In the genomic region with DNA sequence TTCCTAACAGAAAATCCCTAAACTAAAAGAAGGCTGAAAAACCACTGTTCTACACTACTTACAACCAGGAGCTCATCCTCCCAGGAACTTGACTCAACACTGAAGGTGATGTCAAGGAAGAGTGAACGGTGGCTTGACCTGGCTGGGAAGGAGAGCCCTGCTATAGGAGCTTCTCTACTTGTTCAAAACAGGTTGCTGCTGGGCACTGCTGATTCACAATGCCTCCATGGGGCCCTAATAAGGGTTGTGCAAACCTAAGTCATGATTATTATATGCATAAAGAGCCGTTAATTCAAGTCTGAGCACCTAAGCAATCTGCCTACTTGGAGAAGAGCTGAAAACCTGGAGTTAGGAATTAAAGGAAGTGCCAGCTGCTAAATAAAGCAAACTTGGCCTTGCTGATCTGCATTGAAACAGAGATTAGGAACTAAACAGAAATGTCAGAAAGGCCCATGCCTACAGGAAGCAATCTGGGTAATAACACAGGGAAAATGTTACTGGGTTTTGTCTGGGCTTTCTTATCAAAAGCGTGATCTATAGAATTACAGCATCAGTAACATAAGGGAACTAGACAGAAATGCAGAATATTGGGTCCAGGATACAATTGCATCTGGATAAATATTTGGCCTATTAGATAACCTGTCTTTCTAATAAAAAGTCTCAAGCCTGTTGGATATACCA, we compare ENCODE assay signal across 2 cellular contexts.
TF ChIP-seq lines count a peak whose summit lies in the region.

No MANE protein-coding gene starts in this region.

TF ChIP-seq in SK-N-SH, 30 proteins besides CTCF, POLR2A, EP300 and RAD21 (continued from another document):
- TF ChIP-seq, protein P1, sequence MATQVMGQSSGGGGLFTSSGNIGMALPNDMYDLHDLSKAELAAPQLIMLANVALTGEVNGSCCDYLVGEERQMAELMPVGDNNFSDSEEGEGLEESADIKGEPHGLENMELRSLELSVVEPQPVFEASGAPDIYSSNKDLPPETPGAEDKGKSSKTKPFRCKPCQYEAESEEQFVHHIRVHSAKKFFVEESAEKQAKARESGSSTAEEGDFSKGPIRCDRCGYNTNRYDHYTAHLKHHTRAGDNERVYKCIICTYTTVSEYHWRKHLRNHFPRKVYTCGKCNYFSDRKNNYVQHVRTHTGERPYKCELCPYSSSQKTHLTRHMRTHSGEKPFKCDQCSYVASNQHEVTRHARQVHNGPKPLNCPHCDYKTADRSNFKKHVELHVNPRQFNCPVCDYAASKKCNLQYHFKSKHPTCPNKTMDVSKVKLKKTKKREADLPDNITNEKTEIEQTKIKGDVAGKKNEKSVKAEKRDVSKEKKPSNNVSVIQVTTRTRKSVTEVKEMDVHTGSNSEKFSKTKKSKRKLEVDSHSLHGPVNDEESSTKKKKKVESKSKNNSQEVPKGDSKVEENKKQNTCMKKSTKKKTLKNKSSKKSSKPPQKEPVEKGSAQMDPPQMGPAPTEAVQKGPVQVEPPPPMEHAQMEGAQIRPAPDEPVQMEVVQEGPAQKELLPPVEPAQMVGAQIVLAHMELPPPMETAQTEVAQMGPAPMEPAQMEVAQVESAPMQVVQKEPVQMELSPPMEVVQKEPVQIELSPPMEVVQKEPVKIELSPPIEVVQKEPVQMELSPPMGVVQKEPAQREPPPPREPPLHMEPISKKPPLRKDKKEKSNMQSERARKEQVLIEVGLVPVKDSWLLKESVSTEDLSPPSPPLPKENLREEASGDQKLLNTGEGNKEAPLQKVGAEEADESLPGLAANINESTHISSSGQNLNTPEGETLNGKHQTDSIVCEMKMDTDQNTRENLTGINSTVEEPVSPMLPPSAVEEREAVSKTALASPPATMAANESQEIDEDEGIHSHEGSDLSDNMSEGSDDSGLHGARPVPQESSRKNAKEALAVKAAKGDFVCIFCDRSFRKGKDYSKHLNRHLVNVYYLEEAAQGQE (IDR thresholded peaks at IDR 0.05; ENCODE audit: low read depth, low read length), result no peak
- no peak for TF ChIP-seq NRF1 (IDR thresholded peaks at IDR 0.05; ENCODE audit: low read depth, low read length)
TF ChIP-seq in SK-N-SH: peak in this region for 1.

TF ChIP-seq in SK-N-SH treated with all-trans-retinoic acid at 6 μM for 48 hours, 23 proteins besides CTCF, POLR2A, EP300 and RAD21 (continued from another document):
- TF ChIP-seq, protein P2, sequence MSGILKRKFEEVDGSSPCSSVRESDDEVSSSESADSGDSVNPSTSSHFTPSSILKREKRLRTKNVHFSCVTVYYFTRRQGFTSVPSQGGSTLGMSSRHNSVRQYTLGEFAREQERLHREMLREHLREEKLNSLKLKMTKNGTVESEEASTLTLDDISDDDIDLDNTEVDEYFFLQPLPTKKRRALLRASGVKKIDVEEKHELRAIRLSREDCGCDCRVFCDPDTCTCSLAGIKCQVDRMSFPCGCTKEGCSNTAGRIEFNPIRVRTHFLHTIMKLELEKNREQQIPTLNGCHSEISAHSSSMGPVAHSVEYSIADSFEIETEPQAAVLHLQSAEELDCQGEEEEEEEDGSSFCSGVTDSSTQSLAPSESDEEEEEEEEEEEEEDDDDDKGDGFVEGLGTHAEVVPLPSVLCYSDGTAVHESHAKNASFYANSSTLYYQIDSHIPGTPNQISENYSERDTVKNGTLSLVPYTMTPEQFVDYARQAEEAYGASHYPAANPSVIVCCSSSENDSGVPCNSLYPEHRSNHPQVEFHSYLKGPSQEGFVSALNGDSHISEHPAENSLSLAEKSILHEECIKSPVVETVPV (CRISPR knock-in tag; IDR thresholded peaks at IDR 0.05), result no peak
- TF ChIP-seq CSDC2 (CRISPR knock-in tag; IDR thresholded peaks at IDR 0.05), result no peak
- TF ChIP-seq, protein P3, sequence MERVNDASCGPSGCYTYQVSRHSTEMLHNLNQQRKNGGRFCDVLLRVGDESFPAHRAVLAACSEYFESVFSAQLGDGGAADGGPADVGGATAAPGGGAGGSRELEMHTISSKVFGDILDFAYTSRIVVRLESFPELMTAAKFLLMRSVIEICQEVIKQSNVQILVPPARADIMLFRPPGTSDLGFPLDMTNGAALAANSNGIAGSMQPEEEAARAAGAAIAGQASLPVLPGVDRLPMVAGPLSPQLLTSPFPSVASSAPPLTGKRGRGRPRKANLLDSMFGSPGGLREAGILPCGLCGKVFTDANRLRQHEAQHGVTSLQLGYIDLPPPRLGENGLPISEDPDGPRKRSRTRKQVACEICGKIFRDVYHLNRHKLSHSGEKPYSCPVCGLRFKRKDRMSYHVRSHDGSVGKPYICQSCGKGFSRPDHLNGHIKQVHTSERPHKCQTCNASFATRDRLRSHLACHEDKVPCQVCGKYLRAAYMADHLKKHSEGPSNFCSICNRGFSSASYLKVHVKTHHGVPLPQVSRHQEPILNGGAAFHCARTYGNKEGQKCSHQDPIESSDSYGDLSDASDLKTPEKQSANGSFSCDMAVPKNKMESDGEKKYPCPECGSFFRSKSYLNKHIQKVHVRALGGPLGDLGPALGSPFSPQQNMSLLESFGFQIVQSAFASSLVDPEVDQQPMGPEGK (CRISPR knock-in tag; IDR thresholded peaks at IDR 0.05; ENCODE audit: borderline replicate concordance), result no peak
- TF ChIP-seq ZNF565 (CRISPR knock-in tag; conservative IDR thresholded peaks at IDR 0.05; ENCODE audit: low read depth), result no peak
- TF ChIP-seq TOX (CRISPR knock-in tag; IDR thresholded peaks at IDR 0.05; ENCODE audit: borderline replicate concordance), result no peak
- TF ChIP-seq, protein P4, sequence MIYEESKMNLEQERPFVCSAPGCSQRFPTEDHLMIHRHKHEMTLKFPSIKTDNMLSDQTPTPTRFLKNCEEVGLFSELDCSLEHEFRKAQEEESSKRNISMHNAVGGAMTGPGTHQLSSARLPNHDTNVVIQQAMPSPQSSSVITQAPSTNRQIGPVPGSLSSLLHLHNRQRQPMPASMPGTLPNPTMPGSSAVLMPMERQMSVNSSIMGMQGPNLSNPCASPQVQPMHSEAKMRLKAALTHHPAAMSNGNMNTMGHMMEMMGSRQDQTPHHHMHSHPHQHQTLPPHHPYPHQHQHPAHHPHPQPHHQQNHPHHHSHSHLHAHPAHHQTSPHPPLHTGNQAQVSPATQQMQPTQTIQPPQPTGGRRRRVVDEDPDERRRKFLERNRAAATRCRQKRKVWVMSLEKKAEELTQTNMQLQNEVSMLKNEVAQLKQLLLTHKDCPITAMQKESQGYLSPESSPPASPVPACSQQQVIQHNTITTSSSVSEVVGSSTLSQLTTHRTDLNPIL (CRISPR knock-in tag; IDR thresholded peaks at IDR 0.05; ENCODE audit: low read depth), result no peak
- TF ChIP-seq ESRRG (CRISPR knock-in tag; IDR thresholded peaks at IDR 0.05), result no peak
- TF ChIP-seq SNAI2 (CRISPR knock-in tag; IDR thresholded peaks at IDR 0.05), result no peak
- TF ChIP-seq ZC3H10 (CRISPR knock-in tag; IDR thresholded peaks at IDR 0.05), result no peak
- TF ChIP-seq ZFP30 (CRISPR knock-in tag; IDR thresholded peaks at IDR 0.05), result no peak
- no peak for TF ChIP-seq ZNF70 (CRISPR knock-in tag; IDR thresholded peaks at IDR 0.05)
- TF ChIP-seq TCF4 (CRISPR knock-in tag; IDR thresholded peaks at IDR 0.05; ENCODE audit: borderline replicate concordance), result no peak
- TF ChIP-seq RARB (CRISPR knock-in tag; IDR thresholded peaks at IDR 0.05), result no peak
- no peak for TF ChIP-seq BACH2 (CRISPR knock-in tag; IDR thresholded peaks at IDR 0.05; ENCODE audit: borderline replicate concordance)
- no peak for TF ChIP-seq PPARA (CRISPR knock-in tag; IDR thresholded peaks at IDR 0.05; ENCODE audit: borderline replicate concordance)
- TF ChIP-seq OSR1 (CRISPR knock-in tag; IDR thresholded peaks at IDR 0.05), result no peak
TF ChIP-seq in SK-N-SH treated with all-trans-retinoic acid at 6 μM for 48 hours: peak in this region for 0.
